ENCODE assay signal across 13 cellular contexts in genomic region chr17:19019041-19019941, GRCh38. TPM values are rescaled to one million over a fixed set of nuclear protein-coding genes. Genes with fewer than 3 reads are reported as not detected.
DNase-seq lines count a peak whose midpoint lies in the region; ATAC-seq, FAIRE-seq and TF ChIP-seq lines count a peak whose summit lies in the region.
"Had no signal": no experiment of that assay in that cellular context is flagged by ENCODE, and none has a peak within 500 bp of the region (broad histone marks: within the 10 kb centered on the region; RNA-seq: fewer than 3 reads in every experiment).

No MANE protein-coding gene starts in this region.

- peaks cover 7% of the 10 kb centered on the region for H3K27me3 Mint-ChIP-seq in H9 (ENCODE audit: low read depth)

- H3K27ac Mint-ChIP-seq in H9, result no peak overlapping the region; a peak in 1 of 7 replicates

- H3K4me2 ChIP-seq in H9 (ENCODE audit: insufficient read depth, insufficient read length, low read length), result no peak overlapping the region
- H3K4me2 ChIP-seq in GM12878 (ENCODE audit: control insufficient read depth, insufficient read depth), result no peak overlapping the region
- H3K4me2 ChIP-seq in neuronal stem cell (ENCODE audit: insufficient read depth, low read length, poor library complexity, severe bottlenecking), result no peak overlapping the region

- intact Hi-C loops in GM12878 (cut with micrococcal nuclease; ENCODE audit: unreplicated experiment), result no loop called here

- H4K8ac ChIP-seq in H9 (replicated peaks; ENCODE audit: insufficient read length, low read depth, low read length) (no peak overlapping the region), neuronal stem cell (ENCODE audit: low read depth, low read length) (no peak overlapping the region)

- CTCF ChIA-PET in GM12878 (lab: Yijun Ruan, JAX), result no interaction called here

- POLR2A ChIA-PET in GM12878 (lab: Charles Lee), result no interaction called here

- no peak overlapping the region for H2BK120ac ChIP-seq in H9 (ENCODE audit: low read depth, low read length, poor library complexity, severe bottlenecking)
- peak overlapping the region; percentile 9 for H2BK120ac ChIP-seq in neuronal stem cell (ENCODE audit: low read depth, low read length)

- H3T11ph ChIP-seq in H9 (ENCODE audit: low read length), result no peak overlapping the region

- RAD21 ChIA-PET in GM12878 (lab: Charles Lee; ENCODE audit: unreplicated experiment), result interaction anchor here (1.5 kb wide), 1 partner anchor 58 kb away, joined by 5 read pairs; no protein-coding TSS in a partner anchor

- H3K4me3 ChIP-seq in GM12878, result no peak overlapping the region
- no peak overlapping the region for H3K4me3 ChIP-seq in neuronal stem cell (ENCODE audit: low read length in 2 of 2)
- H3K4me3 ChIP-seq: upper lobe of left lung had no signal

- TF ChIP-seq CTCF in H9 (conservative IDR thresholded peaks at IDR 0.05) (no peak), GM12878 (IDR thresholded peaks at IDR 0.05 in 2 of 3, conservative IDR thresholded peaks at IDR 0.05 in 1 of 3; ENCODE audit: control insufficient read depth in 2 of 3, extremely low read depth in 1 of 3, insufficient read depth in 1 of 3, low read depth in 3 of 3, low read length in 3 of 3) (no peak)

- in situ Hi-C loops in GM12878 (cut with MboI), result no loop called here

- H3K56ac ChIP-seq in H9 (ENCODE audit: insufficient read length, low read depth, low read length), result no peak overlapping the region

- H3K18ac ChIP-seq in H9 (ENCODE audit: insufficient read length, low read depth, low read length), result no peak overlapping the region
- peak overlapping the region; percentile 81 for H3K18ac ChIP-seq in neuronal stem cell (ENCODE audit: low read length)

- H3K27ac ChIP-seq in H9 (ENCODE audit: insufficient read length, low read depth, low read length) (no peak overlapping the region), GM12878 (ENCODE audit: control insufficient read depth, insufficient read depth) (no peak overlapping the region), neuronal stem cell (replicated peaks; ENCODE audit: low read length) (no peak overlapping the region)
- H3K27ac ChIP-seq: upper lobe of left lung had no signal

- H3K4ac ChIP-seq in H9 (ENCODE audit: low read depth, low read length) (no peak overlapping the region), neuronal stem cell (ENCODE audit: low read length) (peak overlapping the region; percentile 13)

- no CpG with 5 or more reads among the region's 27 CpGs for WGBS in H9 (ENCODE audit: extremely low coverage, insufficient read length, low lambda C conversion rate)
- WGBS in GM12878 (ENCODE audit: insufficient coverage, insufficient replicate concordance, low lambda C conversion rate, missing lambda C conversion rate), result 55% methylated on average over 23 of the region's 27 CpGs
- no CpG with 5 or more reads among the region's 27 CpGs for WGBS in neuronal stem cell (ENCODE audit: extremely low coverage in 2 of 2, insufficient read length in 2 of 2, insufficient replicate concordance in 1 of 2), 2 donors

- H3K79me2 ChIP-seq in H9 (ENCODE audit: insufficient read depth, low read length), result no peaks in the 10 kb centered on the region
- no peaks in the 10 kb centered on the region for H3K79me2 ChIP-seq in GM12878 (ENCODE audit: control insufficient read depth, insufficient read depth, low read length)

- H2AFZ ChIP-seq in H9 (ENCODE audit: low read length) (no peak overlapping the region), GM12878 (ENCODE audit: control insufficient read depth, low read depth, low read length) (no peak overlapping the region), neuronal stem cell (ENCODE audit: low read length) (no peak overlapping the region)

- H2AK5ac ChIP-seq in H9 (ENCODE audit: insufficient read length, low read length) (no peak overlapping the region), neuronal stem cell (ENCODE audit: low read depth, low read length) (peak overlapping the region; percentile 91)

- FAIRE-seq in GM12878 (lab: Jason Lieb, UNC), result no peak

- H3K79me1 ChIP-seq in H9 (ENCODE audit: insufficient read depth, low read depth, low read length, poor library complexity, severe bottlenecking) (no peaks in the 10 kb centered on the region), neuronal stem cell (ENCODE audit: low read depth, low read length) (peaks cover 2% of the 10 kb centered on the region)

- H3K14ac ChIP-seq in H9 (ENCODE audit: insufficient read depth, low read length), result peak overlapping the region; percentile 34; the same call in 1 of the 2 replicates
- H3K14ac ChIP-seq in neuronal stem cell (ENCODE audit: low read length), result no peak overlapping the region

- no peak for TF ChIP-seq EP300 in GM12878 (IDR thresholded peaks at IDR 0.05; ENCODE audit: borderline replicate concordance in 1 of 2, control insufficient read depth in 1 of 2, low read depth in 2 of 2, low read length in 2 of 2)

- H3K36me3 ChIP-seq in GM12878 (ENCODE audit: control insufficient read depth in 2 of 2, insufficient read depth in 2 of 2, low read length in 1 of 2) (peaks cover 0 to 14% of the 10 kb centered on the region in 2 experiments; a peak in 3 of 4 replicates), neuronal stem cell (replicated peaks in 1 of 2; ENCODE audit: control insufficient read depth in 2 of 2, insufficient read depth in 2 of 2, low read length in 2 of 2) (no peaks in the 10 kb centered on the region)
- H3K36me3 ChIP-seq: upper lobe of left lung had no signal

- no peak overlapping the region for H3K23ac ChIP-seq in H9 (ENCODE audit: insufficient read length, low read depth, low read length)
- peak overlapping the region; percentile 37 for H3K23ac ChIP-seq in neuronal stem cell (ENCODE audit: low read depth, low read length, poor library complexity)

- no peak overlapping the region for H4K5ac ChIP-seq in H9 (ENCODE audit: insufficient read length, low read depth, low read length)

- no peak overlapping the region for H4K91ac ChIP-seq in H9 (ENCODE audit: insufficient read length, low read depth, low read length)
- H4K91ac ChIP-seq in neuronal stem cell (ENCODE audit: low read depth, low read length, poor library complexity), result no peak overlapping the region

- H3K27me3 ChIP-seq in H9 (ENCODE audit: insufficient read depth, low read length) (no peaks in the 10 kb centered on the region; the same call in 1 of the 2 replicates), GM12878 (replicated peaks in 1 of 2; ENCODE audit: control insufficient read depth in 2 of 2, insufficient read depth in 2 of 2, low read length in 1 of 2) (no peaks in the 10 kb centered on the region), neuronal stem cell (ENCODE audit: control insufficient read depth in 3 of 3, insufficient read depth in 3 of 3, low read depth in 1 of 3, low read length in 3 of 3) (peaks cover 0 to 8% (median 0%) of the 10 kb centered on the region in 3 experiments)
- H3K27me3 ChIP-seq: upper lobe of left lung had no signal

- TF ChIP-seq POLR2A in GM12878 (IDR thresholded peaks at IDR 0.05; ENCODE audit: low read depth, low read length), result peak; percentile 66; the same call in 1 of the 2 replicates

- ATAC-seq in GM12878, result no peak; the same call in 2 of the 3 replicates
- no peak for ATAC-seq in GM21619 (IDR thresholded peaks at IDR 0.05; ENCODE audit: unreplicated experiment)
- ATAC-seq in GM19395 (IDR thresholded peaks at IDR 0.05; ENCODE audit: unreplicated experiment), result no peak
- ATAC-seq in GM21367 (IDR thresholded peaks at IDR 0.05; ENCODE audit: unreplicated experiment), result no peak
- ATAC-seq: SK-N-SH treated with all-trans-retinoic acid at 6 μM for 48 hours had no signal

- peaks cover 6 to 23% of the 10 kb centered on the region in 2 experiments for H3K4me1 Mint-ChIP-seq in H9

- H2BK15ac ChIP-seq in H9 (ENCODE audit: low read depth, low read length), result no peak overlapping the region
- H2BK15ac ChIP-seq in neuronal stem cell (ENCODE audit: low read length), result no peak overlapping the region

- no peak for TF ChIP-seq RAD21 in GM12878 (IDR thresholded peaks at IDR 0.05; ENCODE audit: insufficient read depth, low read depth, low read length)

- H3K36me3 Mint-ChIP-seq in H9 (ENCODE audit: insufficient read depth in 1 of 3, low read depth in 3 of 3), result no peaks in the 10 kb centered on the region; a peak in 1 of 7 replicates

- no peak overlapping the region for H3K4me3 Mint-ChIP-seq in H9

- no peak overlapping the region for H2BK20ac ChIP-seq in H9 (ENCODE audit: low read depth, low read length, poor library complexity, severe bottlenecking)

- no peak overlapping the region for H3K9ac ChIP-seq in H9 (ENCODE audit: extremely low read depth, insufficient read length, low read length)
- H3K9ac ChIP-seq in GM12878 (ENCODE audit: control insufficient read depth, insufficient read depth, low read length), result no peak overlapping the region
- H3K9ac ChIP-seq in neuronal stem cell (ENCODE audit: low read depth, low read length, poor library complexity), result no peak overlapping the region

- peak; percentile 55 for DNase-seq in NCI-H2227 (lab: John Stamatoyannopoulos, UW; ENCODE audit: unreplicated experiment)
- DNase-seq in NCI-H2227 treated with DMSO at 0.1 percent for 48 hours (lab: John Stamatoyannopoulos, UW), result no peak
- DNase-seq in H9, result no peak
- no peak for DNase-seq in GM12878 (ENCODE audit: low read depth, low spot score)
- DNase-seq in neuronal stem cell (ENCODE audit: low spot score), result no peak
- DNase-seq: activated CD4-positive, alpha-beta T cell treated with anti-CD3 and anti-CD28 coated beads for 1 hour; nucleus accumbens; stimulated activated CD4-positive, alpha-beta T cell treated with anti-CD3 and anti-CD28 coated beads, Interleukin-12 subunit alpha, Interleukin-12 subunit beta, amount 100 ng/mL, for 4 hours had no signal

- no peak overlapping the region for H2BK5ac ChIP-seq in H9 (ENCODE audit: insufficient read length, low read length)
- H2BK5ac ChIP-seq in neuronal stem cell (ENCODE audit: low read length), result peak overlapping the region; percentile 16

- H3K23me2 ChIP-seq in H9 (ENCODE audit: insufficient read length, low read depth, low read length, poor library complexity, severe bottlenecking), result no peaks in the 10 kb centered on the region

- H3K9me3 ChIP-seq in H9 (ENCODE audit: control insufficient read depth, low read depth, low read length), result no peaks in the 10 kb centered on the region
- H3K9me3 ChIP-seq in GM12878 (replicated peaks; ENCODE audit: control insufficient read depth, insufficient read depth, low read length), result no peaks in the 10 kb centered on the region
- no peaks in the 10 kb centered on the region for H3K9me3 ChIP-seq in neuronal stem cell (replicated peaks in 1 of 2; ENCODE audit: control insufficient read depth in 2 of 2, insufficient read depth in 1 of 2, low read depth in 1 of 2, low read length in 2 of 2)
- H3K9me3 ChIP-seq: upper lobe of left lung had no signal

- H2BK12ac ChIP-seq in H9 (ENCODE audit: insufficient read length, low read depth, low read length) (no peak overlapping the region), neuronal stem cell (ENCODE audit: low read length) (peak overlapping the region; percentile 90)

- no TSS peak for BruUV-seq in GM12878 (replicated peaks; lab: Mats Ljungman, UMichigan)

- H4K20me1 ChIP-seq in H9 (ENCODE audit: control insufficient read depth, insufficient read depth, insufficient read length) (no peaks in the 10 kb centered on the region), GM12878 (ENCODE audit: control insufficient read depth, insufficient read depth) (no peaks in the 10 kb centered on the region)

- H3K4me1 ChIP-seq in H9 (ENCODE audit: insufficient read depth, low read length) (no peaks in the 10 kb centered on the region), GM12878 (ENCODE audit: control insufficient read depth, insufficient read depth, low read length) (no peaks in the 10 kb centered on the region), neuronal stem cell (ENCODE audit: control insufficient read depth in 2 of 2, insufficient read depth in 1 of 2, low read depth in 1 of 2, low read length in 2 of 2) (peaks cover 0 to 8% of the 10 kb centered on the region in 2 donors)
- H3K4me1 ChIP-seq: upper lobe of left lung had no signal

- no peaks in the 10 kb centered on the region for H3K9me3 Mint-ChIP-seq in H9

- SMC1A ChIA-PET in GM12878 (lab: Charles Lee; ENCODE audit: uncharacterized antibody, unreplicated experiment), result no interaction called here

RNA-seq across cellular contexts. Expression of gene FAM83G, which starts 14.7 kb away (rescaled TPM):
- total RNA-seq in H9 (2021), result 38.7 and 40.5 TPM in 2 replicates
- 23.3 and 27.2 TPM in 2 replicates for total RNA-seq in GM12878 (2013; cell fraction: nucleolus; rRNA removed)
- total RNA-seq in GM12878 (2014; rRNA removed), result 14.1 and 14.8 TPM in 2 replicates
- total RNA-seq in GM12878 (2014; rRNA removed; fragmentation: Illumina TruSeq; extraction: Trizol), result 5.8 and 6.9 TPM in 2 replicates
- total RNA-seq in GM12878 (2021), result 15.1 and 16.7 TPM in 2 replicates
- 1.5 TPM for polyA plus RNA-seq in GM12878 (2011; ENCODE audit: low read depth)
- 3.8 and 7.5 TPM in 2 replicates for polyA plus RNA-seq in GM12878 (2011; rRNA removed)
- 8.7 and 11.9 TPM in 2 replicates for polyA plus RNA-seq in GM12878 (2011; cell fraction: cytosol; rRNA removed)
- polyA plus RNA-seq in GM12878 (2011; cell fraction: nucleus; rRNA removed), result 32.3 and 34.6 TPM in 2 replicates
- 5.1 and 5.5 TPM in 2 replicates for polyA plus RNA-seq in GM12878 (2012)
- 3.3 and 5.9 TPM in 2 replicates for polyA plus RNA-seq in GM12878 (2014; fragmentation: Illumina TruSeq; extraction: Trizol)
- polyA plus RNA-seq in GM12878 (2014; fragmentation: Nextera tagmentation; extraction: Ambion mirVana), result under 1 TPM; 0.03 to 0.07 TPM
- 11.7 and 13.1 TPM in 2 replicates for polyA plus RNA-seq in GM12878 (2014; rRNA removed)
- polyA plus RNA-seq in GM12878 (2016; fragmentation: Nextera tagmentation; extraction: Ambion mirVana), result 1 to 10 TPM; 5.0 to 6.0 TPM
- 7.5 and 14.2 TPM in 2 replicates for polyA minus RNA-seq in GM12878 (2011; rRNA and poly(A)+ RNA removed)
- 5.8 and 6.5 TPM in 2 replicates for polyA minus RNA-seq in GM12878 (2011; cell fraction: cytosol; rRNA and poly(A)+ RNA removed)
- 8.9 and 13.5 TPM in 2 replicates for polyA minus RNA-seq in GM12878 (2011; cell fraction: nucleus; rRNA and poly(A)+ RNA removed)
- polyA plus RNA-seq in neuronal stem cell (2013, experiment 1 of 2), result 9.5 TPM
- polyA plus RNA-seq in neuronal stem cell (2013, experiment 2 of 2), result 9.7 TPM

RNA-seq across cellular contexts. Expression of gene GRAP, which starts 27.5 kb away (rescaled TPM):
- total RNA-seq in H9 (2021), result 0.55 TPM in 2 replicates
- 20.9 and 22.9 TPM in 2 replicates for total RNA-seq in GM12878 (2013; cell fraction: nucleolus; rRNA removed)
- total RNA-seq in GM12878 (2014; rRNA removed), result 72.6 and 78.3 TPM in 2 replicates
- 36.3 and 37.5 TPM in 2 replicates for total RNA-seq in GM12878 (2014; rRNA removed; fragmentation: Illumina TruSeq; extraction: Trizol)
- total RNA-seq in GM12878 (2021), result 50.4 and 51.2 TPM in 2 replicates
- 9.0 TPM for polyA plus RNA-seq in GM12878 (2011; ENCODE audit: low read depth)
- 11.0 and 18.5 TPM in 2 replicates for polyA plus RNA-seq in GM12878 (2011; rRNA removed)
- polyA plus RNA-seq in GM12878 (2011; cell fraction: cytosol; rRNA removed), result 27.0 and 33.8 TPM in 2 replicates
- polyA plus RNA-seq in GM12878 (2011; cell fraction: nucleus; rRNA removed), result 34.3 and 41.5 TPM in 2 replicates
- polyA plus RNA-seq in GM12878 (2012), result 29.0 and 29.6 TPM in 2 replicates
- 31.2 and 40.1 TPM in 2 replicates for polyA plus RNA-seq in GM12878 (2014; fragmentation: Illumina TruSeq; extraction: Trizol)
- polyA plus RNA-seq in GM12878 (2014; fragmentation: Nextera tagmentation; extraction: Ambion mirVana), result 1 to 10 TPM in 1 of 2 experiments, under 1 TPM in 1; 0.58 to 1.7 TPM
- polyA plus RNA-seq in GM12878 (2014; rRNA removed), result 65.2 and 72.3 TPM in 2 replicates
- polyA plus RNA-seq in GM12878 (2016; fragmentation: Nextera tagmentation; extraction: Ambion mirVana), result 10 to 100 TPM; 30.6 to 35.6 TPM
- 9.7 and 24.5 TPM in 2 replicates for polyA minus RNA-seq in GM12878 (2011; rRNA and poly(A)+ RNA removed)
- 9.0 and 9.9 TPM in 2 replicates for polyA minus RNA-seq in GM12878 (2011; cell fraction: cytosol; rRNA and poly(A)+ RNA removed)
- 12.0 and 14.2 TPM in 2 replicates for polyA minus RNA-seq in GM12878 (2011; cell fraction: nucleus; rRNA and poly(A)+ RNA removed)
- 0.08 TPM for polyA plus RNA-seq in neuronal stem cell (2013, experiment 1 of 2)
- 0.11 TPM for polyA plus RNA-seq in neuronal stem cell (2013, experiment 2 of 2)

Comparison
In these comparisons a context has a peak if more than half of its experiments do, and no peak if none do; other contexts are left out.
1. RNA of gene GRAP, which starts 27.5 kb away (total RNA-seq): 20.9 to 78.3 TPM in GM12878; 0.55 TPM in H9; every median in the first group is over 10 times any median in the second.